In genomic region chr11:35766651-35767050, GRCh38 we compare ENCODE assay signal across 23 cellular contexts.
"Had no signal": no experiment of that assay in that cellular context is flagged by ENCODE, and none has a peak within 500 bp of the region (broad histone marks: within the 10 kb centered on the region; RNA-seq: fewer than 3 reads in every experiment).

No MANE protein-coding gene starts in this region.

- H3K27me3 ChIP-seq: colonic mucosa, dorsolateral prefrontal cortex, esophagus muscularis mucosa, esophagus squamous epithelium, foreskin keratinocyte, gastrocnemius medialis, gastroesophageal sphincter, heart left ventricle had no signal

- H3K36me3 ChIP-seq: colonic mucosa, esophagus muscularis mucosa, esophagus squamous epithelium, gastrocnemius medialis, gastroesophageal sphincter, heart left ventricle had no signal

- H3K27ac Mint-ChIP-seq: dendritic cell treated with granulocyte-macrophage colony-stimulating factor and Interleukin-4, amounts not matched to agents 40 ng/mL and 50 ng/mL, for 4 days; effector memory CD8-positive, alpha-beta T cell; endodermal cell had no signal

- H3K4me1 ChIP-seq: colonic mucosa had no signal

- H3K4me3 ChIP-seq: colonic mucosa, coronary artery, dorsolateral prefrontal cortex, esophagus muscularis mucosa, esophagus squamous epithelium, gastrocnemius medialis, gastroesophageal sphincter, heart left ventricle had no signal

- H3K27ac ChIP-seq: colonic mucosa, coronary artery, dorsolateral prefrontal cortex, epithelial cell of prostate, esophagus muscularis mucosa, esophagus squamous epithelium, foreskin keratinocyte, gastrocnemius medialis, gastroesophageal sphincter, heart left ventricle had no signal

- ATAC-seq: effector memory CD8-positive, alpha-beta T cell; foreskin keratinocyte; gastrocnemius medialis; gastroesophageal sphincter; heart left ventricle had no signal

- H3K9me3 ChIP-seq: colonic mucosa, esophagus muscularis mucosa, esophagus squamous epithelium, gastrocnemius medialis, gastroesophageal sphincter had no signal

- H3K4me3 Mint-ChIP-seq: dendritic cell treated with granulocyte-macrophage colony-stimulating factor and Interleukin-4, amounts not matched to agents 40 ng/mL and 50 ng/mL, for 4 days; effector memory CD8-positive, alpha-beta T cell; endodermal cell had no signal

- DNase-seq: colonic mucosa; cortex of kidney; dermis blood vessel endothelial cell; dorsolateral prefrontal cortex; effector CD4-positive, alpha-beta T cell; effector CD8-positive, alpha-beta T cell; effector memory CD4-positive, alpha-beta T cell; effector memory CD8-positive, alpha-beta T cell; endodermal cell; erythroblast; esophagus squamous epithelium; foreskin fibroblast; foreskin keratinocyte; foreskin melanocyte; gastrocnemius medialis; glutamatergic neuron; head of caudate nucleus; heart left ventricle had no signal

- H3K27me3 Mint-ChIP-seq: dendritic cell treated with granulocyte-macrophage colony-stimulating factor and Interleukin-4, amounts not matched to agents 40 ng/mL and 50 ng/mL, for 4 days; effector memory CD8-positive, alpha-beta T cell had no signal
